18 cellular contexts compared by ENCODE assay signal in genomic region chr7:140074780-140075179, GRCh38. TPM values are rescaled to one million over a fixed set of nuclear protein-coding genes. Genes with fewer than 3 reads are reported as not detected.
DNase-seq lines count a peak whose midpoint lies in the region; ATAC-seq and TF ChIP-seq lines count a peak whose summit lies in the region.
"Had no signal": no experiment of that assay in that cellular context is flagged by ENCODE, and none has a peak within 500 bp of the region (broad histone marks: within the 10 kb centered on the region; RNA-seq: fewer than 3 reads in every experiment).

No MANE protein-coding gene starts in this region.

- no peak overlapping the region for H3K56ac ChIP-seq in IMR-90 (ENCODE audit: extremely low read depth, insufficient read depth, low read length)

- H2BK15ac ChIP-seq in IMR-90 (ENCODE audit: low read depth, low read length): no peak overlapping the region

- no peak overlapping the region for H2BK5ac ChIP-seq in IMR-90 (ENCODE audit: low read depth, low read length, poor library complexity, severe bottlenecking)

- no peak overlapping the region for H2AK9ac ChIP-seq in IMR-90 (replicated peaks; ENCODE audit: low read depth, low read length, poor library complexity)

- H2BK20ac ChIP-seq in IMR-90 (ENCODE audit: low read depth, low read length): no peak overlapping the region

- DNase-seq in AG10803 (ENCODE audit: low read depth) (peak; percentile 55), IMR-90 (peak; percentile 32), brain microvascular endothelial cell (peak; percentile 40), lower lobe of right lung (no peak), NCI-H1436 treated with DMSO at 0.1 percent for 48 hours (lab: John Stamatoyannopoulos, UW) (no peak), spleen (no peak), NCI-H69 (lab: John Stamatoyannopoulos, UW) (no peak)
- DNase-seq: CD8-positive, alpha-beta memory T cell; DMS 273 treated with DMSO at 0.1 percent for 48 hours; HCEC 1CT; NCI-H1092; NCI-H1694; NCI-H345; NCI-H774 had no signal

- no peak overlapping the region for H3K4ac ChIP-seq in IMR-90 (ENCODE audit: low read depth, low read length)

- CTCF ChIA-PET in IMR-90 (lab: Yijun Ruan, JAX): no interaction called here

- 33% methylated on average over 2 of the region's 6 CpGs; no CpG with 5 or more reads in 1 of the 2 experiments for WGBS in IMR-90 (ENCODE audit: extremely low coverage in 2 of 2, insufficient read length in 1 of 2), 2 experiments
- 63 to 84% (median 81%) methylated on average over 6 of the region's 6 CpGs for WGBS in spleen, 5 donors

- no peak overlapping the region for H3K9ac ChIP-seq in IMR-90 (ENCODE audit: low read depth, low read length)

- POLR2A ChIA-PET in IMR-90 (lab: Charles Lee; ENCODE audit: unreplicated experiment): interaction anchor here (0.6 kb wide), 1 partner anchor 25 kb away, joined by 4 read pairs; no protein-coding TSS in a partner anchor

- H3K27ac ChIP-seq in IMR-90 (ENCODE audit: insufficient read depth, low read length): no peak overlapping the region
- no peak overlapping the region for H3K27ac ChIP-seq in brain microvascular endothelial cell
- no peak overlapping the region for H3K27ac ChIP-seq in lower lobe of right lung
- no peak overlapping the region for H3K27ac ChIP-seq in spleen
- H3K27ac ChIP-seq: SK-N-MC had no signal

- dilution Hi-C loops in IMR-90 (cut with HindIII; ENCODE audit: low sequenced_read_pairs, unreplicated experiment): no loop called here

- H3K9me3 ChIP-seq in IMR-90 (ENCODE audit: control insufficient read depth, insufficient read depth, low read length) (peaks cover 4% of the 10 kb centered on the region), lower lobe of right lung (no peaks in the 10 kb centered on the region), spleen (peaks cover 0 to 10% (median 0%) of the 10 kb centered on the region in 8 donors)

- no peak overlapping the region for H2AFZ ChIP-seq in IMR-90 (replicated peaks; ENCODE audit: low read length, poor library complexity)

- peaks cover 11% of the 10 kb centered on the region for H3K27me3 ChIP-seq in IMR-90 (ENCODE audit: control insufficient read depth, insufficient read depth, low read length)
- no peaks in the 10 kb centered on the region for H3K27me3 ChIP-seq in brain microvascular endothelial cell (replicated peaks)
- no peaks in the 10 kb centered on the region for H3K27me3 ChIP-seq in lower lobe of right lung (ENCODE audit: low read depth)
- H3K27me3 ChIP-seq in spleen (replicated peaks in 1 of 7): no peaks in the 10 kb centered on the region

- no peak overlapping the region for H3K4me2 ChIP-seq in IMR-90 (ENCODE audit: low read depth, low read length)

- H3K79me1 ChIP-seq in IMR-90 (ENCODE audit: low read depth in 1 of 2, low read length in 2 of 2): no peaks in the 10 kb centered on the region

- no peak overlapping the region for H4K5ac ChIP-seq in IMR-90 (ENCODE audit: low read depth, low read length)

- no peak overlapping the region for H3K23ac ChIP-seq in IMR-90 (ENCODE audit: low read depth, low read length)

- no peak overlapping the region for H3K18ac ChIP-seq in IMR-90 (ENCODE audit: low read depth, low read length)

- H2AK5ac ChIP-seq in IMR-90 (ENCODE audit: low read depth, low read length): no peak overlapping the region

- TF ChIP-seq CTCF in AG10803 (conservative IDR thresholded peaks at IDR 0.05; ENCODE audit: low read length) (no peak), IMR-90 (conservative IDR thresholded peaks at IDR 0.05; ENCODE audit: low read depth, low read length) (no peak), brain microvascular endothelial cell (IDR thresholded peaks at IDR 0.05; ENCODE audit: low read depth, low read length, missing control alignments) (no peak), lower lobe of right lung (IDR thresholded peaks at IDR 0.05) (no peak), spleen (IDR thresholded peaks at IDR 0.05 in 8 of 11, conservative IDR thresholded peaks at IDR 0.05 in 3 of 11) (no peak)

- no peaks in the 10 kb centered on the region for H4K20me1 ChIP-seq in IMR-90 (ENCODE audit: insufficient read depth, low read length)

- no peak overlapping the region for H2BK120ac ChIP-seq in IMR-90 (ENCODE audit: low read depth, low read length)

- H3K9me1 ChIP-seq in IMR-90 (ENCODE audit: insufficient read depth, low read length): no peaks in the 10 kb centered on the region

- H3K36me3 ChIP-seq in IMR-90 (ENCODE audit: control insufficient read depth, insufficient read depth, low read length): no peaks in the 10 kb centered on the region
- H3K36me3 ChIP-seq in brain microvascular endothelial cell (replicated peaks): no peaks in the 10 kb centered on the region
- H3K36me3 ChIP-seq in lower lobe of right lung: no peaks in the 10 kb centered on the region
- no peaks in the 10 kb centered on the region for H3K36me3 ChIP-seq in spleen

- H4K8ac ChIP-seq in IMR-90 (ENCODE audit: low read depth in 2 of 2, low read length in 2 of 2): no peak overlapping the region

- no peak overlapping the region for H3K14ac ChIP-seq in IMR-90 (replicated peaks; ENCODE audit: low read depth, low read length)

- in situ Hi-C loops in IMR-90 (cut with MboI; ENCODE audit: low sequenced_read_pairs): no loop called here
- in situ Hi-C loops in brain microvascular endothelial cell (cut with HindIII; ENCODE audit: low pct_ligation_motif_present, low sequenced_read_pairs): no loop called here

- H3K4me1 ChIP-seq in IMR-90 (ENCODE audit: control insufficient read depth, insufficient read depth, low read length): no peaks in the 10 kb centered on the region
- H3K4me1 ChIP-seq in lower lobe of right lung: peaks cover 12% of the 10 kb centered on the region
- peaks cover 0 to 11% (median 0%) of the 10 kb centered on the region in 6 donors for H3K4me1 ChIP-seq in spleen

- TF ChIP-seq POLR2A in IMR-90 (IDR thresholded peaks at IDR 0.05; ENCODE audit: low read depth, low read length) (no peak), spleen (IDR thresholded peaks at IDR 0.05) (no peak)

- no peak overlapping the region for H4K91ac ChIP-seq in IMR-90 (ENCODE audit: insufficient read depth, low read depth, low read length)

- H3K4me3 ChIP-seq in AG10803 (ENCODE audit: low read length) (no peak overlapping the region), IMR-90 (ENCODE audit: insufficient read depth, low read depth, low read length) (no peak overlapping the region), brain microvascular endothelial cell (ENCODE audit: low read depth, low read length) (no peak overlapping the region), lower lobe of right lung (no peak overlapping the region), spleen (no peak overlapping the region)
- H3K4me3 ChIP-seq: SK-N-MC had no signal

- BruUV-seq in IMR-90 (replicated peaks; lab: Mats Ljungman, UMichigan): no TSS peak

- no peak for TF ChIP-seq RAD21 in IMR-90 (IDR thresholded peaks at IDR 0.05; ENCODE audit: low read length)

- intact Hi-C loops in IMR-90 (cut with micrococcal nuclease) (no loop called here), lower lobe of right lung (cut with DNase I) (no loop called here), spleen (cut with DNase I; ENCODE audit: low total_unique reads) (no loop called here)

- ATAC-seq in IMR-90 (ENCODE audit: low read depth): peak; percentile 83
- ATAC-seq in lower lobe of right lung: peak; percentile 63 to 75
- no peak for ATAC-seq in GM18867 (IDR thresholded peaks at IDR 0.05; ENCODE audit: unreplicated experiment)
- ATAC-seq: Panc1, Right ventricle myocardium inferior had no signal

TF ChIP-seq in IMR-90, 13 proteins besides CTCF, POLR2A, EP300 and RAD21:
- no peak for TF ChIP-seq MAZ (IDR thresholded peaks at IDR 0.05; ENCODE audit: borderline replicate concordance, low read depth, low read length)
- TF ChIP-seq FOS (IDR thresholded peaks at IDR 0.05; ENCODE audit: low read depth, low read length): no peak
- TF ChIP-seq RFX5 (IDR thresholded peaks at IDR 0.05; ENCODE audit: low read depth, low read length): no peak
- TF ChIP-seq, protein P1, sequence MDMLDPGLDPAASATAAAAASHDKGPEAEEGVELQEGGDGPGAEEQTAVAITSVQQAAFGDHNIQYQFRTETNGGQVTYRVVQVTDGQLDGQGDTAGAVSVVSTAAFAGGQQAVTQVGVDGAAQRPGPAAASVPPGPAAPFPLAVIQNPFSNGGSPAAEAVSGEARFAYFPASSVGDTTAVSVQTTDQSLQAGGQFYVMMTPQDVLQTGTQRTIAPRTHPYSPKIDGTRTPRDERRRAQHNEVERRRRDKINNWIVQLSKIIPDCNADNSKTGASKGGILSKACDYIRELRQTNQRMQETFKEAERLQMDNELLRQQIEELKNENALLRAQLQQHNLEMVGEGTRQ (IDR thresholded peaks at IDR 0.05; ENCODE audit: low read depth, low read length): no peak
- no peak for TF ChIP-seq SMC3 (IDR thresholded peaks at IDR 0.05; ENCODE audit: low read depth, low read length)
- no peak for TF ChIP-seq CHD1 (IDR thresholded peaks at IDR 0.05; ENCODE audit: low read depth, low read length)
- no peak for TF ChIP-seq MXI1 (IDR thresholded peaks at IDR 0.05; ENCODE audit: borderline replicate concordance, low read depth, low read length)
- TF ChIP-seq NFE2L2 (IDR thresholded peaks at IDR 0.05; ENCODE audit: low read depth, low read length): no peak
- no peak for TF ChIP-seq RCOR1 (IDR thresholded peaks at IDR 0.05; ENCODE audit: insufficient replicate concordance, low read length)
- TF ChIP-seq, protein P2, sequence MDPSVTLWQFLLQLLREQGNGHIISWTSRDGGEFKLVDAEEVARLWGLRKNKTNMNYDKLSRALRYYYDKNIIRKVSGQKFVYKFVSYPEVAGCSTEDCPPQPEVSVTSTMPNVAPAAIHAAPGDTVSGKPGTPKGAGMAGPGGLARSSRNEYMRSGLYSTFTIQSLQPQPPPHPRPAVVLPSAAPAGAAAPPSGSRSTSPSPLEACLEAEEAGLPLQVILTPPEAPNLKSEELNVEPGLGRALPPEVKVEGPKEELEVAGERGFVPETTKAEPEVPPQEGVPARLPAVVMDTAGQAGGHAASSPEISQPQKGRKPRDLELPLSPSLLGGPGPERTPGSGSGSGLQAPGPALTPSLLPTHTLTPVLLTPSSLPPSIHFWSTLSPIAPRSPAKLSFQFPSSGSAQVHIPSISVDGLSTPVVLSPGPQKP (IDR thresholded peaks at IDR 0.05; ENCODE audit: borderline replicate concordance, low read depth, low read length): no peak
- TF ChIP-seq BHLHE40 (IDR thresholded peaks at IDR 0.05; ENCODE audit: low read depth, low read length): no peak
- no peak for TF ChIP-seq CEBPB (IDR thresholded peaks at IDR 0.05; ENCODE audit: low read depth, low read length)
- no peak for TF ChIP-seq MAFK (IDR thresholded peaks at IDR 0.05; ENCODE audit: low read depth, low read length)
TF ChIP-seq in IMR-90: peak in this region for 0.

RNA-seq across cellular contexts. Expression of gene PARP12, which starts 12.0 kb away (rescaled TPM):
- total RNA-seq in IMR-90 (2012; rRNA removed) (6.9 and 7.2 TPM in 2 replicates), lower lobe of right lung (122 TPM), spleen (100 to 1,000 TPM in 1 of 7 donors, 10 to 100 TPM in 6; 60.8 to 101 (median 77.5) TPM)
- polyA plus RNA-seq in IMR-90 (2012; rRNA removed) (11.3 and 14.0 TPM in 2 replicates), spleen (10 to 100 TPM; 26.9 to 68.4 (median 59.2) TPM)
- polyA plus RNA-seq in IMR-90 (2012; cell fraction: cytosol; rRNA removed): 12.1 and 12.8 TPM in 2 replicates
- polyA plus RNA-seq in IMR-90 (2012; cell fraction: nucleus; rRNA removed; ENCODE audit: low replicate concordance): 25.9 and 32.5 TPM in 2 replicates

Comparison
In these comparisons a context has a peak if more than half of its experiments do, and no peak if none do; other contexts are left out.
1. DNase-seq: peak in AG10803 (single experiment), IMR-90 (single experiment) and brain microvascular endothelial cell (single experiment); none in lower lobe of right lung (single experiment), NCI-H1436 treated with DMSO at 0.1 percent for 48 hours (single experiment), spleen (single experiment) and NCI-H69 (single experiment).